Comparison of ENCODE assay signal across 16 cellular contexts in genomic region chrX:101686574-101686973, GRCh38. TPM values are rescaled to one million over a fixed set of nuclear protein-coding genes. Genes with fewer than 3 reads are reported as not detected.
A peak's percentile ranks its signal among the peaks of the same experiment; 100 is the strongest.
DNase-seq lines count a peak whose midpoint lies in the region; ATAC-seq and TF ChIP-seq lines count a peak whose summit lies in the region.
"Had no signal": no experiment of that assay in that cellular context is flagged by ENCODE, and none has a peak within 500 bp of the region (broad histone marks: within the 10 kb centered on the region; RNA-seq: fewer than 3 reads in every experiment).

No MANE protein-coding gene starts in this region.

- H2BK12ac ChIP-seq in mesenchymal stem cell (ENCODE audit: low read length in 2 of 2) = no peak overlapping the region

- H3K9me2 ChIP-seq in GM23338 (ENCODE audit: insufficient read depth) = no peaks in the 10 kb centered on the region

- no peak overlapping the region for H3K23ac ChIP-seq in mesenchymal stem cell (ENCODE audit: low read length in 2 of 2)

- no peak overlapping the region for H2BK120ac ChIP-seq in mesenchymal stem cell (ENCODE audit: low read depth, low read length)

- no peak overlapping the region for H3K9ac ChIP-seq in mesenchymal stem cell (ENCODE audit: low read length)
- H3K9ac ChIP-seq: GM23248 had no signal

- no peak overlapping the region for H4K91ac ChIP-seq in mesenchymal stem cell (ENCODE audit: low read length)

- H3K14ac ChIP-seq in mesenchymal stem cell (ENCODE audit: low read length in 2 of 2) = no peak overlapping the region

- H3K36me3 Mint-ChIP-seq in GM23338 (ENCODE audit: low read depth) (no peaks in the 10 kb centered on the region), WTC11 (no peaks in the 10 kb centered on the region), osteocyte (ENCODE audit: unreplicated experiment) (no peaks in the 10 kb centered on the region)
- H3K36me3 Mint-ChIP-seq: CD14-positive monocyte; CD8-positive, alpha-beta T cell had no signal

- 49% methylated on average over 2 of the region's 2 CpGs for WGBS in mesenchymal stem cell

- no peaks in the 10 kb centered on the region for H3F3A ChIP-seq in GM23338 (replicated peaks; ENCODE audit: low read depth)

- no peak overlapping the region for H4K8ac ChIP-seq in mesenchymal stem cell (ENCODE audit: low read length)

- H3K4me3 ChIP-seq in GM23338 = no peak overlapping the region
- no peak overlapping the region for H3K4me3 ChIP-seq in mesenchymal stem cell (ENCODE audit: insufficient read depth in 1 of 2, low read depth in 1 of 2, low read length in 2 of 2)
- H3K4me3 ChIP-seq: GM23248 had no signal

- no peak overlapping the region for H3K4me3 Mint-ChIP-seq in GM23338
- peak overlapping the region; percentile 41; the same call in 1 of the 2 replicates for H3K4me3 Mint-ChIP-seq in WTC11
- peak overlapping the region; percentile 51 for H3K4me3 Mint-ChIP-seq in osteocyte (ENCODE audit: unreplicated experiment)
- H3K4me3 Mint-ChIP-seq: CD14-positive monocyte; CD8-positive, alpha-beta T cell had no signal

- no peaks in the 10 kb centered on the region for H3K79me2 ChIP-seq in GM23338 (replicated peaks; ENCODE audit: insufficient read depth)

- H3K4me1 ChIP-seq in GM23338 (ENCODE audit: insufficient read depth) (peaks cover 15% of the 10 kb centered on the region), mesenchymal stem cell (ENCODE audit: control insufficient read depth, insufficient read depth, low read depth, low read length) (no peaks in the 10 kb centered on the region)

- CTCF ChIA-PET in WTC11 (lab: Charles Lee) = interaction anchor here (2.2 kb wide), 1 partner anchor 72 kb away, joined by 9 read pairs; no protein-coding TSS in a partner anchor

- H3K9me3 Mint-ChIP-seq in GM23338 = no peaks in the 10 kb centered on the region
- no peaks in the 10 kb centered on the region for H3K9me3 Mint-ChIP-seq in WTC11
- peaks cover 18% of the 10 kb centered on the region for H3K9me3 Mint-ChIP-seq in osteocyte (ENCODE audit: unreplicated experiment)
- H3K9me3 Mint-ChIP-seq: CD14-positive monocyte; CD8-positive, alpha-beta T cell had no signal

- H3K27ac ChIP-seq in GM23338 (ENCODE audit: low read depth) = peak overlapping the region; percentile 72
- no peak overlapping the region for H3K27ac ChIP-seq in mesenchymal stem cell (ENCODE audit: low read length, poor library complexity, severe bottlenecking)
- H3K27ac ChIP-seq: 22Rv1, GM23248 had no signal

- no peak overlapping the region for H3K18ac ChIP-seq in mesenchymal stem cell (ENCODE audit: low read depth in 1 of 2, low read length in 2 of 2)

- H3K27me3 ChIP-seq in GM23338 (ENCODE audit: insufficient read depth) = no peaks in the 10 kb centered on the region
- H3K27me3 ChIP-seq in mesenchymal stem cell (ENCODE audit: control insufficient read depth in 1 of 2, insufficient read depth in 1 of 2, low read length in 2 of 2) = peaks cover 0 to 18% of the 10 kb centered on the region in 2 experiments

- H2AK5ac ChIP-seq in mesenchymal stem cell (ENCODE audit: low read length, severe bottlenecking) = no peak overlapping the region

- no peaks in the 10 kb centered on the region for H4K20me1 ChIP-seq in GM23338 (replicated peaks; ENCODE audit: insufficient read depth)

- peak; percentile 14 for DNase-seq in GM23338 (ENCODE audit: low spot score)
- DNase-seq in WTC11 (ENCODE audit: low spot score) = no peak
- DNase-seq in iPS-NIHi11 (ENCODE audit: low spot score) = peak; percentile 9
- DNase-seq in osteocyte (ENCODE audit: extremely low spot score, unreplicated experiment) = no peak
- no peak for DNase-seq in activated CD8-positive, alpha-beta memory T cell treated with anti-CD3 and anti-CD28 coated beads, Interleukin-2, amount 50 U/mL, for 4 hours
- DNase-seq in HuH-7.5 (ENCODE audit: low spot score) = no peak
- no peak for DNase-seq in mesenchymal stem cell
- DNase-seq: CD8-positive, alpha-beta T cell; COR-L47; DMS153; DND-41; GDM1; GM23248; KBM-7 had no signal

- POLR2A ChIA-PET in WTC11 (lab: Charles Lee) = no interaction called here

- H3K4me1 Mint-ChIP-seq in GM23338 = peaks cover 42% of the 10 kb centered on the region
- peaks cover 55% of the 10 kb centered on the region for H3K4me1 Mint-ChIP-seq in WTC11
- peaks cover 28% of the 10 kb centered on the region for H3K4me1 Mint-ChIP-seq in osteocyte (ENCODE audit: unreplicated experiment)
- H3K4me1 Mint-ChIP-seq: CD14-positive monocyte had no signal

- ATAC-seq in GM23338 = peak; percentile 82
- peak; percentile 54; the same call in 1 of the 2 replicates for ATAC-seq in WTC11
- ATAC-seq: CD8-positive, alpha-beta T cell had no signal

- no peaks in the 10 kb centered on the region for H3K36me3 ChIP-seq in GM23338 (ENCODE audit: insufficient read depth)
- no peaks in the 10 kb centered on the region for H3K36me3 ChIP-seq in mesenchymal stem cell (ENCODE audit: control insufficient read depth in 1 of 2, insufficient read depth in 2 of 2, low read depth in 1 of 2, low read length in 2 of 2)

- H3K27me3 Mint-ChIP-seq in GM23338 (ENCODE audit: insufficient read depth, low read depth, poor library complexity) (no peaks in the 10 kb centered on the region), WTC11 (ENCODE audit: low read depth) (peaks cover 2% of the 10 kb centered on the region; the same call in 1 of the 2 replicates), osteocyte (ENCODE audit: unreplicated experiment) (no peaks in the 10 kb centered on the region)

- no peaks in the 10 kb centered on the region for H3K9me3 ChIP-seq in mesenchymal stem cell (ENCODE audit: control insufficient read depth, low read length)

- H3K4me2 ChIP-seq in GM23338 (no peak overlapping the region), mesenchymal stem cell (ENCODE audit: low read length, poor library complexity, severe bottlenecking) (no peak overlapping the region)

- no peak overlapping the region for H2BK5ac ChIP-seq in mesenchymal stem cell (ENCODE audit: low read depth, low read length, poor library complexity, severe bottlenecking)

- H2AFZ ChIP-seq in GM23338 = no peak overlapping the region; the same call in 1 of the 2 replicates
- no peak overlapping the region for H2AFZ ChIP-seq in mesenchymal stem cell (ENCODE audit: low read depth, low read length)
- H2AFZ ChIP-seq: GM23248 had no signal

- H2BK15ac ChIP-seq in mesenchymal stem cell (ENCODE audit: low read depth, poor library complexity, severe bottlenecking) = no peak overlapping the region

- no peaks in the 10 kb centered on the region for H3K79me1 ChIP-seq in mesenchymal stem cell (replicated peaks; ENCODE audit: low read length, poor library complexity, severe bottlenecking)

- H3K27ac Mint-ChIP-seq in GM23338 (peak overlapping the region; percentile 92), WTC11 (peak overlapping the region; percentile 97), osteocyte (ENCODE audit: unreplicated experiment) (peak overlapping the region; percentile 54)
- H3K27ac Mint-ChIP-seq: CD14-positive monocyte; CD8-positive, alpha-beta T cell had no signal

- H3K4ac ChIP-seq in mesenchymal stem cell (ENCODE audit: low read depth in 1 of 2, low read length in 2 of 2) = no peak overlapping the region

- TF ChIP-seq CTCF in GM23338 (conservative IDR thresholded peaks at IDR 0.05; ENCODE audit: low read depth in 2 of 2) (no peak), WTC11 (IDR thresholded peaks at IDR 0.05) (no peak), osteocyte (IDR thresholded peaks at IDR 0.05) (no peak)

TF ChIP-seq in GM23338, 12 proteins besides CTCF, POLR2A, EP300 and RAD21 (continues in another document):
- TF ChIP-seq POLR2AphosphoS5 (IDR thresholded peaks at IDR 0.05; ENCODE audit: low read depth) (no peak), EZH2 (IDR thresholded peaks at IDR 0.05; ENCODE audit: low read depth, unreplicated experiment) (no peak), EZH2phosphoT487 (IDR thresholded peaks at IDR 0.05; ENCODE audit: unreplicated experiment) (no peak), ZNF114 (CRISPR knock-in tag; IDR thresholded peaks at IDR 0.05) (no peak), ZNF331 (CRISPR knock-in tag; IDR thresholded peaks at IDR 0.05; ENCODE audit: low read depth) (no peak), NANOG (IDR thresholded peaks at IDR 0.05; ENCODE audit: borderline replicate concordance) (no peak), CREB1 (CRISPR knock-in tag; IDR thresholded peaks at IDR 0.05; ENCODE audit: low read depth) (no peak), JUNB (IDR thresholded peaks at IDR 0.05; ENCODE audit: unreplicated experiment) (no peak), STAT1 (IDR thresholded peaks at IDR 0.05; ENCODE audit: unreplicated experiment) (no peak)

TF ChIP-seq in WTC11, 78 proteins besides CTCF, POLR2A, EP300 and RAD21 (continues in another document):
- TF ChIP-seq, protein P1, sequence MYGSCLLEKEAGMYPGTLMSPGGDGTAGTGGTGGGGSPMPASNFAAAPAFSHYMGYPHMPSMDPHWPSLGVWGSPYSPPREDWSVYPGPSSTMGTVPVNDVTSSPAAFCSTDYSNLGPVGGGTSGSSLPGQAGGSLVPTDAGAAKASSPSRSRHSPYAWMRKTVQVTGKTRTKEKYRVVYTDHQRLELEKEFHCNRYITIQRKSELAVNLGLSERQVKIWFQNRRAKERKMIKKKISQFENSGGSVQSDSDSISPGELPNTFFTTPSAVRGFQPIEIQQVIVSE (CRISPR knock-in tag; IDR thresholded peaks at IDR 0.05; ENCODE audit: borderline replicate concordance) = no peak
- no peak for TF ChIP-seq ZBTB21 (CRISPR knock-in tag; IDR thresholded peaks at IDR 0.05; ENCODE audit: borderline replicate concordance)
- no peak for TF ChIP-seq ZNF396 (CRISPR knock-in tag; IDR thresholded peaks at IDR 0.05; ENCODE audit: borderline replicate concordance)
- TF ChIP-seq FOXP1 (CRISPR knock-in tag; IDR thresholded peaks at IDR 0.05; ENCODE audit: borderline replicate concordance) = no peak
- no peak for TF ChIP-seq EMX1 (CRISPR knock-in tag; IDR thresholded peaks at IDR 0.05)
- TF ChIP-seq GRHL2 (CRISPR knock-in tag; IDR thresholded peaks at IDR 0.05; ENCODE audit: insufficient replicate concordance, severe bottlenecking) = no peak
- no peak for TF ChIP-seq JAZF1 (CRISPR knock-in tag; IDR thresholded peaks at IDR 0.05)
- TF ChIP-seq RORB (CRISPR knock-in tag; IDR thresholded peaks at IDR 0.05) = no peak
- no peak for TF ChIP-seq JUN (CRISPR knock-in tag; IDR thresholded peaks at IDR 0.05)
- no peak for TF ChIP-seq ETV6 (CRISPR knock-in tag; IDR thresholded peaks at IDR 0.05)
- TF ChIP-seq, protein P2, sequence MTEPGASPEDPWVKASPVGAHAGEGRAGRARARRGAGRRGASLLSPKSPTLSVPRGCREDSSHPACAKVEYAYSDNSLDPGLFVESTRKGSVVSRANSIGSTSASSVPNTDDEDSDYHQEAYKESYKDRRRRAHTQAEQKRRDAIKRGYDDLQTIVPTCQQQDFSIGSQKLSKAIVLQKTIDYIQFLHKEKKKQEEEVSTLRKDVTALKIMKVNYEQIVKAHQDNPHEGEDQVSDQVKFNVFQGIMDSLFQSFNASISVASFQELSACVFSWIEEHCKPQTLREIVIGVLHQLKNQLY (CRISPR knock-in tag; IDR thresholded peaks at IDR 0.05) = no peak

RNA-seq across cellular contexts. Expression of gene ARMCX2, which starts 26.9 kb away (rescaled TPM):
- total RNA-seq in GM23338 (2014; rRNA removed; shearing (Covaris generic)) = 118 and 129 TPM in 2 replicates
- polyA plus RNA-seq in GM23338 (2016; fragmentation: Nextera tagmentation; extraction: Ambion mirVana) = 47.8 and 48.2 TPM in 2 replicates
- total RNA-seq in WTC11 (2021) (108 to 127 TPM (median 121 TPM) in 3 replicates), osteocyte (60.4 and 72.4 TPM in 2 replicates)
- polyA plus RNA-seq in mesenchymal stem cell (2013, experiment 1 of 2) = 64.4 TPM
- polyA plus RNA-seq in mesenchymal stem cell (2013, experiment 2 of 2) = 66.8 TPM

Comparison
In these comparisons a context has a peak if more than half of its experiments do, and no peak if none do; other contexts are left out.
1. DNase-seq: peak in GM23338 (single experiment) and iPS-NIHi11 (single experiment); none in WTC11 (single experiment), osteocyte (single experiment), activated CD8-positive, alpha-beta memory T cell treated with anti-CD3 and anti-CD28 coated beads, Interleukin-2, amount 50 U/mL, for 4 hours (single experiment), HuH-7.5 (single experiment) and mesenchymal stem cell (single experiment).
2. Peak in every context shown above with its lines, with median percentiles within 50 percentile points of each other: H3K27ac Mint-ChIP-seq.